In the genomic region with DNA sequence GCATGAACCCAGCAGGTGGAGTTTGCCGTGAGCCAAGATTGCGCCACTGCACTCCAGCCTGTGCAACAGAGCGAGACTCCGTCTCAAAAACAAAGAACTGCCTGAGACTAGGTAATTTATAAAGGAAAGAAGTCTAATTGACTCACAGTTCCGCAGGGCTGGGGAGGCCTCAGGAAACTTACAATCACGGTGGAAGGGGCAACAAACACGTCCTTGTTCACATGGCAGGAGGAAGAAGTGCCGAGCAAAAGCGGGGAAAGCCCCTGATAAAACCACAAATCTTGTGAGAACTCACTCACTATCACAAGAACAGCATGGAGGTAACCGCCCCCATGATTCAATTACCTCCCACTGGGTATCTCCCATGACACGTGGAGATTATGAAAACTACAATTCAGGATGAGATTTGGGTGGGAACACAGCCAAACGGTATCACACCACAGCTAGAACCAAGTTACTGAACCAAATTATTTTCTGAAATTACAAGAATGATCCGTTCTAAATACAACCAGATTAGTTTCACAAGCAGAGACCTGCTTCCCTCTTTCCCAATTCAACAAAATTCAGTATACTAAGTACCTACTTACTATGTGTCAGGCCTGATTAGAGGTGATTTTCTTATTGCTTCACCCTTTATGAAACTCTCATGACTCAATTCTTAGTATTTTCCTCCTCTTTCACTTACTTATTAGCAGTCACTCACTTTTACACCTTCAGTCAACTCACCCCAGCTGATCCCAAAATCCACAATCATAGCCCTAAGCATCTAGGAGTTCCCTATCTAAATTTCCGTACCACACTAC, we compare ENCODE assay signal across 9 cellular contexts. TPM values are rescaled to one million over a fixed set of nuclear protein-coding genes. Genes with fewer than 3 reads are reported as not detected.
DNase-seq lines count a peak whose midpoint lies in the region; ATAC-seq and TF ChIP-seq lines count a peak whose summit lies in the region.
"Had no signal": no experiment of that assay in that cellular context is flagged by ENCODE, and none has a peak within 500 bp of the region (broad histone marks: within the 10 kb centered on the region; RNA-seq: fewer than 3 reads in every experiment).

No MANE protein-coding gene starts in this region.

- no peaks in the 10 kb centered on the region for H3K27me3 ChIP-seq in RWPE2 (ENCODE audit: insufficient read depth, poor library complexity, severe bottlenecking)

- peak overlapping the region; percentile 95 for H3K27ac Mint-ChIP-seq in activated naive CD8-positive, alpha-beta T cell treated with anti-CD3 and anti-CD28 coated beads for 36 hours

- ATAC-seq in RWPE2 (ENCODE audit: low read depth) (peak; percentile 84), GM19452 (IDR thresholded peaks at IDR 0.05; ENCODE audit: unreplicated experiment) (no peak)

- H3K27me3 Mint-ChIP-seq in activated naive CD8-positive, alpha-beta T cell treated with anti-CD3 and anti-CD28 coated beads for 36 hours = no peaks in the 10 kb centered on the region

- no peak for TF ChIP-seq POLR2A in lower leg skin (IDR thresholded peaks at IDR 0.05)

- H3K27ac ChIP-seq in RWPE2 (ENCODE audit: poor library complexity, severe bottlenecking) = peak overlapping the region; percentile 52

- intact Hi-C loops in lower leg skin (cut with DNase I; ENCODE audit: low total_unique reads) = no loop called here

- peaks cover 3% of the 10 kb centered on the region; the same call in 1 of the 2 replicates for H3K36me3 ChIP-seq in RWPE2 (ENCODE audit: low read depth)

- H3K4me1 ChIP-seq in RWPE2 (ENCODE audit: insufficient read depth, poor library complexity, severe bottlenecking) = peaks cover 19% of the 10 kb centered on the region

- peaks cover 51% of the 10 kb centered on the region for H3K36me3 Mint-ChIP-seq in activated naive CD8-positive, alpha-beta T cell treated with anti-CD3 and anti-CD28 coated beads for 36 hours

- peak; percentile 21 for DNase-seq in EL
- DNase-seq in RWPE2 (ENCODE audit: low spot score) = no peak
- peak; percentile 70 for DNase-seq in activated naive CD8-positive, alpha-beta T cell treated with anti-CD3 and anti-CD28 coated beads for 36 hours
- peak; percentile 51 for DNase-seq in retinal pigment epithelial cell (ENCODE audit: low read depth)
- DNase-seq in effector CD8-positive, alpha-beta T cell (lab: John Stamatoyannopoulos, UW) = no peak
- DNase-seq in lower leg skin (ENCODE audit: low spot score in 2 of 2) = no peak
- DNase-seq in NCI-H2029 (lab: John Stamatoyannopoulos, UW) = no peak
- DNase-seq: NCI-H774 had no signal

- no peak overlapping the region for H3K4me3 ChIP-seq in RWPE2 (ENCODE audit: severe bottlenecking)
- H3K4me3 ChIP-seq in retinal pigment epithelial cell (ENCODE audit: low read length) = no peak overlapping the region
- no peak overlapping the region for H3K4me3 ChIP-seq in lower leg skin (ENCODE audit: low read depth, poor library complexity, severe bottlenecking)

- H3K9me3 Mint-ChIP-seq in activated naive CD8-positive, alpha-beta T cell treated with anti-CD3 and anti-CD28 coated beads for 36 hours = peaks cover 2% of the 10 kb centered on the region

- peak overlapping the region; percentile 24 for H3K4me3 Mint-ChIP-seq in activated naive CD8-positive, alpha-beta T cell treated with anti-CD3 and anti-CD28 coated beads for 36 hours

- H3K9me3 ChIP-seq in RWPE2 (ENCODE audit: severe bottlenecking) = no peaks in the 10 kb centered on the region

- no peak for TF ChIP-seq CTCF in RWPE2 (IDR thresholded peaks at IDR 0.05; ENCODE audit: poor library complexity, severe bottlenecking)
- TF ChIP-seq CTCF in retinal pigment epithelial cell (conservative IDR thresholded peaks at IDR 0.05; ENCODE audit: low read depth, low read length) = no peak
- TF ChIP-seq CTCF in lower leg skin (IDR thresholded peaks at IDR 0.05) = no peak

- H3K4me1 Mint-ChIP-seq in activated naive CD8-positive, alpha-beta T cell treated with anti-CD3 and anti-CD28 coated beads for 36 hours = peaks cover 45% of the 10 kb centered on the region

- WGBS in lower leg skin, 2 donors = 72 to 73% methylated on average over 14 of the region's 14 CpGs

RNA-seq across cellular contexts. Expression of gene UBTD2, which starts 8.4 kb away (rescaled TPM):
- total RNA-seq in activated naive CD8-positive, alpha-beta T cell treated with anti-CD3 and anti-CD28 coated beads for 36 hours = 1 to 10 TPM; 8.3 to 9.1 TPM
- 10 to 100 TPM in 2 of 4 donors, 1 to 10 TPM in 2; 7.1 to 15.1 (median 9.4) TPM for total RNA-seq in lower leg skin

Comparison
In these comparisons a context has a peak if more than half of its experiments do, and no peak if none do; other contexts are left out.
1. DNase-seq: peak in EL (single experiment), activated naive CD8-positive, alpha-beta T cell treated with anti-CD3 and anti-CD28 coated beads for 36 hours (single experiment) and retinal pigment epithelial cell (single experiment); none in RWPE2 (single experiment), effector CD8-positive, alpha-beta T cell (single experiment), lower leg skin (0 of 2) and NCI-H2029 (single experiment).